Comparison of ENCODE assay signal across 8 cellular contexts in genomic region chr2:197453914-197454398, GRCh38. TPM values are rescaled to one million over a fixed set of nuclear protein-coding genes. Genes with fewer than 3 reads are reported as not detected.
DNase-seq lines count a peak whose midpoint lies in the region; ATAC-seq and TF ChIP-seq lines count a peak whose summit lies in the region.

No MANE protein-coding gene starts in this region.

- ATAC-seq in GM19351 (IDR thresholded peaks at IDR 0.05; ENCODE audit: unreplicated experiment): peak; percentile 39
- ATAC-seq in HG03378 (IDR thresholded peaks at IDR 0.05; ENCODE audit: unreplicated experiment): peak; percentile 33

- peak overlapping the region; percentile 97 to 100 (median 100) for H3K27ac Mint-ChIP-seq in CD8-positive, alpha-beta memory T cell

- no peaks in the 10 kb centered on the region for H3K9me2 ChIP-seq in SU-DHL-6 (replicated peaks; ENCODE audit: insufficient read depth, low read length)

- H3K36me3 Mint-ChIP-seq in CD8-positive, alpha-beta memory T cell: peaks cover 0 to 35% (median 4%) of the 10 kb centered on the region in 3 donors

- CTCF ChIA-PET in CD8-positive, alpha-beta memory T cell (lab: Charles Lee): interaction anchor here (1.2 to 4.1 kb wide), 6 partner anchors 18 to 54 kb away, joined by 3 to 30 read pairs (median 5); partner anchors contain the start of genes HSPD1, HSPE1 and SF3B1

- peaks cover 4% of the 10 kb centered on the region; the same call in 1 of the 2 replicates for H3F3A ChIP-seq in SU-DHL-6 (ENCODE audit: insufficient read depth)

- no peaks in the 10 kb centered on the region for H3K27me3 ChIP-seq in CD8-positive, alpha-beta memory T cell (ENCODE audit: insufficient read depth, low read length, poor library complexity, severe bottlenecking)
- no peaks in the 10 kb centered on the region for H3K27me3 ChIP-seq in SU-DHL-6 (ENCODE audit: low read length)
- no peaks in the 10 kb centered on the region for H3K27me3 ChIP-seq in neuron (ENCODE audit: insufficient read depth, low read length)

- H3K4me3 ChIP-seq in CD8-positive, alpha-beta memory T cell (ENCODE audit: low read length): peak overlapping the region; percentile 83
- peak overlapping the region; percentile 82 for H3K4me3 ChIP-seq in SU-DHL-6 (ENCODE audit: insufficient read depth, low read length, poor library complexity, severe bottlenecking)
- peak overlapping the region; percentile 85 for H3K4me3 ChIP-seq in neuron (ENCODE audit: low read length)

- H3K27me3 Mint-ChIP-seq in CD8-positive, alpha-beta memory T cell: peaks cover 0 to 5% of the 10 kb centered on the region in 2 donors

- H3K36me3 ChIP-seq in CD8-positive, alpha-beta memory T cell (ENCODE audit: insufficient read depth, low read length): no peaks in the 10 kb centered on the region
- no peaks in the 10 kb centered on the region for H3K36me3 ChIP-seq in SU-DHL-6 (ENCODE audit: low read length)
- no peaks in the 10 kb centered on the region for H3K36me3 ChIP-seq in neuron (ENCODE audit: insufficient read depth, low read length)

- H3K4me3 Mint-ChIP-seq in CD8-positive, alpha-beta memory T cell: peak overlapping the region; percentile 94 to 100 (median 99)

- H4K20me1 ChIP-seq in SU-DHL-6 (ENCODE audit: low read depth, low read length): peaks cover 9% of the 10 kb centered on the region; the same call in 1 of the 2 replicates

- H3K9me3 Mint-ChIP-seq in CD8-positive, alpha-beta memory T cell: no peaks in the 10 kb centered on the region

- H3K27ac ChIP-seq in CD8-positive, alpha-beta memory T cell (ENCODE audit: low read depth, low read length): peak overlapping the region; percentile 99
- H3K27ac ChIP-seq in SU-DHL-6 (ENCODE audit: low read depth, low read length): peak overlapping the region; percentile 74

- peaks cover 44 to 58% (median 56%) of the 10 kb centered on the region in 3 donors for H3K4me1 Mint-ChIP-seq in CD8-positive, alpha-beta memory T cell

- TF ChIP-seq CTCF in SU-DHL-6 (IDR thresholded peaks at IDR 0.05; ENCODE audit: insufficient read depth, low read length, poor library complexity, severe bottlenecking): no peak

- POLR2A ChIA-PET in CD8-positive, alpha-beta memory T cell (lab: Charles Lee): interaction anchor here (1.2 to 3.7 kb wide), 3 partner anchors 19 to 62 kb away, joined by 15 to 97 read pairs (median 40); partner anchors contain the start of genes HSPD1, HSPE1, MOB4 and SF3B1

- peak overlapping the region; percentile 78 for H2AFZ ChIP-seq in SU-DHL-6 (ENCODE audit: low read depth, low read length, severe bottlenecking)
- H2AFZ ChIP-seq in neuron (ENCODE audit: low read depth, low read length): peak overlapping the region; percentile 76

- peak overlapping the region; percentile 82 for H3K4me2 ChIP-seq in SU-DHL-6 (ENCODE audit: low read depth, low read length, poor library complexity, severe bottlenecking)

- peaks cover 29% of the 10 kb centered on the region for H3K4me1 ChIP-seq in CD8-positive, alpha-beta memory T cell (ENCODE audit: insufficient read depth, low read length)
- peaks cover 13% of the 10 kb centered on the region for H3K4me1 ChIP-seq in neuron (ENCODE audit: insufficient read depth, low read length)

- no peaks in the 10 kb centered on the region for H3K9me3 ChIP-seq in CD8-positive, alpha-beta memory T cell (ENCODE audit: low read length)
- no peaks in the 10 kb centered on the region for H3K9me3 ChIP-seq in SU-DHL-6 (ENCODE audit: insufficient read depth, low read length)
- H3K9me3 ChIP-seq in neuron (ENCODE audit: low read length): no peaks in the 10 kb centered on the region

- H3K79me2 ChIP-seq in SU-DHL-6 (ENCODE audit: insufficient read depth, low read length): peaks cover 55% of the 10 kb centered on the region

- peak in 1 of 5 donors; percentile 75 for DNase-seq in CD8-positive, alpha-beta memory T cell
- DNase-seq in fibroblast of gingiva (ENCODE audit: low read depth) (peak; percentile 95), NCI-H345 (lab: John Stamatoyannopoulos, UW) (no peak), Ammon's horn (ENCODE audit: low spot score) (no peak)

- H3K9ac ChIP-seq in SU-DHL-6 (ENCODE audit: low read length): peak overlapping the region; percentile 82

RNA-seq across cellular contexts. Expression of gene COQ10B, which starts 0.6 kb away (rescaled TPM):
- 10 to 100 TPM; 23.4 to 23.7 TPM for total RNA-seq in CD8-positive, alpha-beta memory T cell
- polyA plus RNA-seq in CD8-positive, alpha-beta memory T cell: 42.6 TPM

RNA-seq across cellular contexts. Expression of gene SF3B1, which starts 19.1 kb away (rescaled TPM):
- total RNA-seq in CD8-positive, alpha-beta memory T cell: 100 to 1,000 TPM; 281 to 287 TPM
- 153 TPM for polyA plus RNA-seq in CD8-positive, alpha-beta memory T cell

RNA-seq across cellular contexts. Expression of gene HSPD1, which starts 45.7 kb away (rescaled TPM):
- 1,000 to 10,000 TPM; 1,152 to 1,183 TPM for total RNA-seq in CD8-positive, alpha-beta memory T cell
- polyA plus RNA-seq in CD8-positive, alpha-beta memory T cell: 110 TPM

RNA-seq across cellular contexts. Expression of gene HSPE1, which starts 46.2 kb away (rescaled TPM):
- 100 to 1,000 TPM; 449 to 476 TPM for total RNA-seq in CD8-positive, alpha-beta memory T cell
- polyA plus RNA-seq in CD8-positive, alpha-beta memory T cell: 141 TPM
